In genomic region chr9:125843646-125844045, GRCh38 we compare ENCODE assay signal across 1 cellular context.
TF ChIP-seq lines count a peak whose summit lies in the region.

No MANE protein-coding gene starts in this region.

TF ChIP-seq in GM23338, 12 proteins besides CTCF, POLR2A, EP300 and RAD21 (continued from another document):
- TF ChIP-seq REST (IDR thresholded peaks at IDR 0.05; ENCODE audit: unreplicated experiment) (no peak), EZH2 (IDR thresholded peaks at IDR 0.05; ENCODE audit: low read depth, unreplicated experiment) (no peak), NANOG (IDR thresholded peaks at IDR 0.05; ENCODE audit: borderline replicate concordance) (no peak), ETS1 (IDR thresholded peaks at IDR 0.05) (no peak), ZNF114 (CRISPR knock-in tag; IDR thresholded peaks at IDR 0.05) (no peak), ZNF462 (CRISPR knock-in tag; IDR thresholded peaks at IDR 0.05) (no peak), JUNB (IDR thresholded peaks at IDR 0.05; ENCODE audit: unreplicated experiment) (no peak)
